In genomic region chr2:128805918-128806317, GRCh38 we compare ENCODE assay signal across 31 cellular contexts.
"Had no signal": no experiment of that assay in that cellular context is flagged by ENCODE, and none has a peak within 500 bp of the region (broad histone marks: within the 10 kb centered on the region; RNA-seq: fewer than 3 reads in every experiment).

No MANE protein-coding gene starts in this region.

- H3K27me3 Mint-ChIP-seq: activated CD8-positive, alpha-beta T cell treated with anti-CD3 and anti-CD28 coated beads for 36 hours; activated T-helper 17 cell treated with anti-CD3 and anti-CD28 coated beads, Interleukin-2, amount 50 U/mL, for 72 hours; effector memory CD8-positive, alpha-beta T cell; T-helper 17 cell had no signal

- H3K4me3 ChIP-seq: gastrocnemius medialis, heart left ventricle had no signal

- H3K36me3 ChIP-seq: brain microvascular endothelial cell, gastrocnemius medialis, heart left ventricle, WERI-Rb-1 had no signal

- H3K27ac ChIP-seq: brain microvascular endothelial cell, heart left ventricle, WERI-Rb-1 had no signal

- ATAC-seq: activated CD4-positive, CD25-positive, alpha-beta regulatory T cell treated with anti-CD3 and anti-CD28 coated beads, Interleukin-2, amount 50 U/mL, for 24 hours; activated CD8-positive, alpha-beta T cell treated with anti-CD3 and anti-CD28 coated beads for 36 hours; activated T-cell treated with anti-CD3 and anti-CD28 coated beads, Interleukin-2, amount 50 U/mL, for 4 hours; activated T-helper 17 cell treated with anti-CD3 and anti-CD28 coated beads, Interleukin-2, amount 50 U/mL, for 72 hours; effector memory CD8-positive, alpha-beta T cell; gastrocnemius medialis; heart left ventricle; T-helper 17 cell had no signal

- H3K4me3 Mint-ChIP-seq: activated B cell treated with CpG ODN at 0.5 μM for 24 hours; activated CD8-positive, alpha-beta T cell treated with anti-CD3 and anti-CD28 coated beads for 36 hours; activated naive CD8-positive, alpha-beta T cell; activated T-cell treated with anti-CD3 and anti-CD28 coated beads, Interleukin-2, amount 50 U/mL, for 4 hours; activated T-helper 17 cell treated with anti-CD3 and anti-CD28 coated beads, Interleukin-2, amount 50 U/mL, for 72 hours; effector memory CD8-positive, alpha-beta T cell; T-helper 17 cell; T-helper 2 cell treated with Interferon-gamma antibody and Interleukin-4, amounts not matched to agents 5 μg/mL and 100 μg/mL, for 36 hours had no signal

- H3K36me3 Mint-ChIP-seq: activated naive CD8-positive, alpha-beta T cell had no signal

- H3K4me1 Mint-ChIP-seq: activated B cell treated with CpG ODN at 0.5 μM for 24 hours; activated T-helper 17 cell treated with anti-CD3 and anti-CD28 coated beads, Interleukin-2, amount 50 U/mL, for 72 hours; T-helper 17 cell had no signal

- DNase-seq: activated B cell treated with CpG ODN at 0.5 μM for 24 hours; activated CD4-positive, alpha-beta T cell treated with anti-CD3 and anti-CD28 coated beads for 48 hours; activated CD4-positive, alpha-beta T cell treated with anti-CD3 and anti-CD28 coated beads, Interleukin-2, amount 50 U/mL, for 1 hour; activated CD4-positive, alpha-beta T cell treated with anti-CD3 and anti-CD28 coated beads, Interleukin-2, amount 50 U/mL, for 48 hours; activated CD8-positive, alpha-beta memory T cell treated with anti-CD3 and anti-CD28 coated beads for 24 hours; activated CD8-positive, alpha-beta T cell treated with anti-CD3 and anti-CD28 coated beads for 36 hours; activated effector memory CD4-positive, alpha-beta T cell treated with Interleukin-2 at 50 U/mL for 16 hours; activated gamma-delta T cell treated with Interleukin-2 at 50 U/mL for 16 hours; activated naive CD4-positive, alpha-beta T cell treated with anti-CD3 and anti-CD28 coated beads, Interleukin-2, amount 50 U/mL, for 16 hours; activated naive CD4-positive, alpha-beta T cell treated with Interleukin-2 at 50 U/mL for 16 hours; activated T-cell treated with anti-CD3 and anti-CD28 coated beads, Interleukin-2, amount 50 U/mL, for 4 hours; amniotic stem cell; anterior cingulate cortex; brain microvascular endothelial cell; caudate nucleus; cortex of kidney; dermis blood vessel endothelial cell; effector CD4-positive, alpha-beta T cell; effector memory CD8-positive, alpha-beta T cell; foreskin fibroblast; gastrocnemius medialis; glutamatergic neuron; heart left ventricle; T-helper 1 cell; T-helper 17 cell; T1000; WERI-Rb-1 had no signal

- H3K27ac Mint-ChIP-seq: activated B cell treated with CpG ODN at 0.5 μM for 24 hours; activated CD8-positive, alpha-beta T cell treated with anti-CD3 and anti-CD28 coated beads for 36 hours; activated naive CD8-positive, alpha-beta T cell; activated T-helper 17 cell treated with anti-CD3 and anti-CD28 coated beads, Interleukin-2, amount 50 U/mL, for 72 hours; effector memory CD8-positive, alpha-beta T cell; T-helper 17 cell; T-helper 2 cell treated with Interferon-gamma antibody and Interleukin-4, amounts not matched to agents 5 μg/mL and 100 μg/mL, for 36 hours had no signal

- H3K9me3 ChIP-seq: gastrocnemius medialis had no signal

- H3K9me3 Mint-ChIP-seq: activated T-helper 17 cell treated with anti-CD3 and anti-CD28 coated beads, Interleukin-2, amount 50 U/mL, for 72 hours had no signal

- H3K27me3 ChIP-seq: brain microvascular endothelial cell, gastrocnemius medialis, heart left ventricle had no signal
